Comparison of ENCODE assay signal across 29 cellular contexts in genomic region chr2:41535575-41535974, GRCh38.
DNase-seq lines count a peak whose midpoint lies in the region; ATAC-seq, FAIRE-seq and TF ChIP-seq lines count a peak whose summit lies in the region.
"Had no signal": no experiment of that assay in that cellular context is flagged by ENCODE, and none has a peak within 500 bp of the region (broad histone marks: within the 10 kb centered on the region; RNA-seq: fewer than 3 reads in every experiment).

No MANE protein-coding gene starts in this region.

- H3K4me3 ChIP-seq in HepG2 (replicated peaks in 1 of 3; ENCODE audit: insufficient read depth in 1 of 3, low read depth in 2 of 3, low read length in 3 of 3) (no peak overlapping the region), right lobe of liver (no peak overlapping the region)
- H3K4me3 ChIP-seq: A549; BLaER1; BLaER1 treated with 17β-estradiol and CSF1 and Interleukin-3, amounts not matched to agents 10 nM and 100 nM had no signal

- WGBS in HepG2 (ENCODE audit: low lambda C conversion rate), result 4% methylated on average over 3 of the region's 3 CpGs
- 60% methylated on average over 2 of the region's 3 CpGs for WGBS in right lobe of liver (ENCODE audit: insufficient coverage, low coverage, low lambda C conversion rate, missing lambda C conversion rate)

- no peak overlapping the region for H2AFZ ChIP-seq in HepG2 (ENCODE audit: low read length)

- DNase-seq in HepG2 (ENCODE audit: low spot score) (no peak), right lobe of liver (no peak)
- DNase-seq: 8988T; ACHN; AML-193; BE2C; C1 segment of cervical spinal cord; Caco-2; Calu3; CD4-positive, alpha-beta memory T cell; CD4-positive, alpha-beta T cell; CD4-positive, CD25-positive, alpha-beta regulatory T cell; CD8-positive, alpha-beta memory T cell; CD8-positive, alpha-beta T cell; COR-L47; DMS 273 treated with DMSO at 0.1 percent for 48 hours; DMS153; DMS53; DMS79; DMS79 treated with DMSO at 0.1 percent for 48 hours; DND-41; EL had no signal

- CTCF ChIA-PET in HepG2 (lab: Yijun Ruan, JAX; ENCODE audit: low intra/inter-chr PET ratio, low total read pairs), result no interaction called here

- H3K27me3 ChIP-seq in HepG2 (ENCODE audit: control insufficient read depth in 1 of 2, insufficient read depth in 2 of 2, low read length in 2 of 2) (no peaks in the 10 kb centered on the region), right lobe of liver (no peaks in the 10 kb centered on the region)
- H3K27me3 ChIP-seq: BE2C; BLaER1; BLaER1 treated with 17β-estradiol and CSF1 and Interleukin-3, amounts not matched to agents 10 nM and 100 nM had no signal

- TF ChIP-seq CTCF in HepG2 (CRISPR knock-in tag; IDR thresholded peaks at IDR 0.05) (no peak), right lobe of liver (IDR thresholded peaks at IDR 0.05) (no peak)

- H3K4me2 ChIP-seq in HepG2 (ENCODE audit: low read depth, low read length), result no peak overlapping the region
- H3K4me2 ChIP-seq: A549; BLaER1; BLaER1 treated with 17β-estradiol and CSF1 and Interleukin-3, amounts not matched to agents 10 nM and 100 nM had no signal

- no peak for FAIRE-seq in HepG2 (lab: Jason Lieb, UNC)
- FAIRE-seq: A204.1, A549, D721Med had no signal

- TF ChIP-seq POLR2A in HepG2 (IDR thresholded peaks at IDR 0.05; ENCODE audit: insufficient read depth in 1 of 2, low read depth in 2 of 2, low read length in 2 of 2) (no peak), right lobe of liver (IDR thresholded peaks at IDR 0.05) (no peak)

- H3K9ac ChIP-seq in HepG2 (ENCODE audit: insufficient read depth, low read depth, low read length), result no peak overlapping the region
- H3K9ac ChIP-seq: BLaER1; BLaER1 treated with 17β-estradiol and CSF1 and Interleukin-3, amounts not matched to agents 10 nM and 100 nM had no signal

- H3K9me3 ChIP-seq in HepG2 (ENCODE audit: low read length) (peaks cover 14% of the 10 kb centered on the region), right lobe of liver (no peaks in the 10 kb centered on the region)
- H3K9me3 ChIP-seq: A549, BE2C, Caco-2 had no signal

- TF ChIP-seq EP300 in HepG2 (IDR thresholded peaks at IDR 0.05; ENCODE audit: low read depth in 2 of 2, low read length in 2 of 2), result no peak
- TF ChIP-seq EP300 in HepG2 (CRISPR knock-in tag; IDR thresholded peaks at IDR 0.05; ENCODE audit: borderline replicate concordance), result no peak

- intact Hi-C loops in HepG2 (cut with micrococcal nuclease; ENCODE audit: unreplicated experiment), result no loop called here
- intact Hi-C loops in right lobe of liver (cut with DNase I), result no loop called here

- no peaks in the 10 kb centered on the region for H3K4me1 ChIP-seq in HepG2 (ENCODE audit: insufficient read depth, low read length)
- no peaks in the 10 kb centered on the region for H3K4me1 ChIP-seq in right lobe of liver
- H3K4me1 ChIP-seq: A549; BE2C; BLaER1; BLaER1 treated with 17β-estradiol and CSF1 and Interleukin-3, amounts not matched to agents 10 nM and 100 nM; Caco-2 had no signal

- ATAC-seq in HepG2, result no peak
- ATAC-seq in right lobe of liver, result no peak
- ATAC-seq: A549; CD8-positive, alpha-beta T cell had no signal

- no TSS peak for BruUV-seq in HepG2 (replicated peaks; lab: Mats Ljungman, UMichigan)

- H3K27ac ChIP-seq in HepG2 (ENCODE audit: extremely low read length, insufficient read depth, low read length) (no peak overlapping the region), right lobe of liver (no peak overlapping the region)
- H3K27ac ChIP-seq: 22Rv1; A549; BLaER1; BLaER1 treated with 17β-estradiol and CSF1 and Interleukin-3, amounts not matched to agents 10 nM and 100 nM; C4-2B had no signal

- in situ Hi-C loops in HepG2 (cut with HindIII; ENCODE audit: extremely low pct_ligation_motif_present, low pct_unique_long_range_greater_than_20kb), result no loop called here

- POLR2A ChIA-PET in HepG2 (lab: Yijun Ruan, JAX), result no interaction called here

- no peaks in the 10 kb centered on the region for H3K79me2 ChIP-seq in HepG2 (ENCODE audit: insufficient read depth, low read length)

- H3K36me3 ChIP-seq in HepG2 (replicated peaks in 1 of 2; ENCODE audit: control insufficient read depth in 1 of 2, insufficient read depth in 2 of 2, low read length in 2 of 2) (no peaks in the 10 kb centered on the region), right lobe of liver (no peaks in the 10 kb centered on the region)
- H3K36me3 ChIP-seq: BE2C; BLaER1; BLaER1 treated with 17β-estradiol and CSF1 and Interleukin-3, amounts not matched to agents 10 nM and 100 nM had no signal

- TF ChIP-seq RAD21 in HepG2 (CRISPR knock-in tag; IDR thresholded peaks at IDR 0.05), result no peak

- no peaks in the 10 kb centered on the region for H4K20me1 ChIP-seq in HepG2 (ENCODE audit: insufficient read depth, low read length)
- H4K20me1 ChIP-seq: BLaER1; BLaER1 treated with 17β-estradiol and CSF1 and Interleukin-3, amounts not matched to agents 10 nM and 100 nM had no signal

TF ChIP-seq in HepG2, 621 proteins besides CTCF, POLR2A, EP300 and RAD21:
- TF ChIP-seq WIZ (CRISPR knock-in tag; IDR thresholded peaks at IDR 0.05), result no peak
- TF ChIP-seq ZNF124 (CRISPR knock-in tag; IDR thresholded peaks at IDR 0.05), result peak; percentile 98
